Comparison of ENCODE assay signal across 1 cellular context in the genomic region with DNA sequence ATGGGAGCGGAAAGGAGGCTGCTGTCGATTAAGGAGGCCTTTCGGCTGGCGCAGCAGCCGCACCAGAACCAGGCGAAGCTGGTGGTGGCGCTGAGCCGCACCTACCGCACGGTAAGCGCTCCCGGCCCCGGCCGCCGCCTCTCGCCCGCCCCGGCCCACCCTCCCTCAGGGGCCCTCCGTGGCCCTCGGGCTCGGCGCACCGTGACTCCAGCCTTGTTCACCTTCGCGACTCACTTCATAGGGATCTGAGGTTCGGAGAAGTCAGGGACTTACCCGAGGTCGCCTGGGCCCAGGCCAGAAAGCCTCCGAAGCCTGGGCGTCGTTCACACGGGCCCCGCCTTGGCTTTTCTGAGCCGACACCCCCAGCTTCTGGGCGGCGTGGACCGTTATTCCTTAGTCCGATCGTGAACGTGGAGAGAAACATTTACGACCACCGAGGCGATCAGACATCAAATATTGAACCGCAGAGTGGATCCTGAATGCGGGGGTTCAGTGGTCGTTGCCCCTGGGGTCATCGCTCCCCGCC.
A peak's percentile ranks its signal among the peaks of the same experiment; 100 is the strongest.
TF ChIP-seq lines count a peak whose summit lies in the region.

No MANE protein-coding gene starts in this region.

TF ChIP-seq in HepG2, 621 proteins besides CTCF, POLR2A, EP300 and RAD21 (continued from another document):
- no peak for TF ChIP-seq ATF4 (CRISPR knock-in tag; IDR thresholded peaks at IDR 0.05)
- no peak for TF ChIP-seq ZFP37 (CRISPR knock-in tag; IDR thresholded peaks at IDR 0.05; ENCODE audit: borderline replicate concordance)
- TF ChIP-seq NCOA2 (CRISPR knock-in tag; IDR thresholded peaks at IDR 0.05): no peak
- TF ChIP-seq NR2F1 (CRISPR knock-in tag; IDR thresholded peaks at IDR 0.05): no peak
- 0 out of 2 replicates have a peak, but pooled peaks have one; percentile 33 for TF ChIP-seq ZNF777 (CRISPR knock-in tag; IDR thresholded peaks at IDR 0.05)
- TF ChIP-seq RNF2 (conservative IDR thresholded peaks at IDR 0.05; ENCODE audit: low read depth): no peak
- TF ChIP-seq, protein P1, sequence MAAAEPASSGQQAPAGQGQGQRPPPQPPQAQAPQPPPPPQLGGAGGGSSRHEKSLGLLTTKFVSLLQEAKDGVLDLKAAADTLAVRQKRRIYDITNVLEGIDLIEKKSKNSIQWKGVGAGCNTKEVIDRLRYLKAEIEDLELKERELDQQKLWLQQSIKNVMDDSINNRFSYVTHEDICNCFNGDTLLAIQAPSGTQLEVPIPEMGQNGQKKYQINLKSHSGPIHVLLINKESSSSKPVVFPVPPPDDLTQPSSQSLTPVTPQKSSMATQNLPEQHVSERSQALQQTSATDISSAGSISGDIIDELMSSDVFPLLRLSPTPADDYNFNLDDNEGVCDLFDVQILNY (CRISPR knock-in tag; conservative IDR thresholded peaks at IDR 0.05): no peak
- no peak for TF ChIP-seq ZNF720 (CRISPR knock-in tag; IDR thresholded peaks at IDR 0.05)
- TF ChIP-seq ZEB1 (IDR thresholded peaks at IDR 0.05; ENCODE audit: insufficient replicate concordance, low read depth): no peak
- no peak for TF ChIP-seq TMF1 (CRISPR knock-in tag; IDR thresholded peaks at IDR 0.05; ENCODE audit: low read depth)
- TF ChIP-seq ZNF263 (CRISPR knock-in tag; IDR thresholded peaks at IDR 0.05): no peak
- no peak; the same call in 1 of the 2 replicates for TF ChIP-seq KDM5B (CRISPR knock-in tag; IDR thresholded peaks at IDR 0.05; ENCODE audit: borderline replicate concordance)
- no peak for TF ChIP-seq CENPBD1 (CRISPR knock-in tag; IDR thresholded peaks at IDR 0.05; ENCODE audit: borderline replicate concordance, low read depth)
- no peak for TF ChIP-seq ATF6 (CRISPR knock-in tag; conservative IDR thresholded peaks at IDR 0.05)
- 0 out of 2 replicates have a peak, but pooled peaks have one; percentile 40 for TF ChIP-seq MTF2 (CRISPR knock-in tag; IDR thresholded peaks at IDR 0.05; ENCODE audit: borderline replicate concordance)
- TF ChIP-seq, protein P2, sequence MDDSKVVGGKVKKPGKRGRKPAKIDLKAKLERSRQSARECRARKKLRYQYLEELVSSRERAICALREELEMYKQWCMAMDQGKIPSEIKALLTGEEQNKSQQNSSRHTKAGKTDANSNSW (CRISPR knock-in tag; IDR thresholded peaks at IDR 0.05; ENCODE audit: borderline replicate concordance): no peak
- TF ChIP-seq ZNF891 (CRISPR knock-in tag; IDR thresholded peaks at IDR 0.05): no peak
- TF ChIP-seq RFX3 (CRISPR knock-in tag; IDR thresholded peaks at IDR 0.05): no peak
- no peak; the same call in 1 of the 2 replicates for TF ChIP-seq KDM5A (IDR thresholded peaks at IDR 0.05; ENCODE audit: borderline replicate concordance, low read length)
- no peak for TF ChIP-seq SALL1 (CRISPR knock-in tag; IDR thresholded peaks at IDR 0.05)
- no peak for TF ChIP-seq ZBTB1 (CRISPR knock-in tag; IDR thresholded peaks at IDR 0.05; ENCODE audit: borderline replicate concordance)
- no peak for TF ChIP-seq TRIM24 (CRISPR knock-in tag; IDR thresholded peaks at IDR 0.05)
- TF ChIP-seq THYN1 (CRISPR knock-in tag; IDR thresholded peaks at IDR 0.05; ENCODE audit: borderline replicate concordance, low read depth): no peak
- TF ChIP-seq, protein P3, sequence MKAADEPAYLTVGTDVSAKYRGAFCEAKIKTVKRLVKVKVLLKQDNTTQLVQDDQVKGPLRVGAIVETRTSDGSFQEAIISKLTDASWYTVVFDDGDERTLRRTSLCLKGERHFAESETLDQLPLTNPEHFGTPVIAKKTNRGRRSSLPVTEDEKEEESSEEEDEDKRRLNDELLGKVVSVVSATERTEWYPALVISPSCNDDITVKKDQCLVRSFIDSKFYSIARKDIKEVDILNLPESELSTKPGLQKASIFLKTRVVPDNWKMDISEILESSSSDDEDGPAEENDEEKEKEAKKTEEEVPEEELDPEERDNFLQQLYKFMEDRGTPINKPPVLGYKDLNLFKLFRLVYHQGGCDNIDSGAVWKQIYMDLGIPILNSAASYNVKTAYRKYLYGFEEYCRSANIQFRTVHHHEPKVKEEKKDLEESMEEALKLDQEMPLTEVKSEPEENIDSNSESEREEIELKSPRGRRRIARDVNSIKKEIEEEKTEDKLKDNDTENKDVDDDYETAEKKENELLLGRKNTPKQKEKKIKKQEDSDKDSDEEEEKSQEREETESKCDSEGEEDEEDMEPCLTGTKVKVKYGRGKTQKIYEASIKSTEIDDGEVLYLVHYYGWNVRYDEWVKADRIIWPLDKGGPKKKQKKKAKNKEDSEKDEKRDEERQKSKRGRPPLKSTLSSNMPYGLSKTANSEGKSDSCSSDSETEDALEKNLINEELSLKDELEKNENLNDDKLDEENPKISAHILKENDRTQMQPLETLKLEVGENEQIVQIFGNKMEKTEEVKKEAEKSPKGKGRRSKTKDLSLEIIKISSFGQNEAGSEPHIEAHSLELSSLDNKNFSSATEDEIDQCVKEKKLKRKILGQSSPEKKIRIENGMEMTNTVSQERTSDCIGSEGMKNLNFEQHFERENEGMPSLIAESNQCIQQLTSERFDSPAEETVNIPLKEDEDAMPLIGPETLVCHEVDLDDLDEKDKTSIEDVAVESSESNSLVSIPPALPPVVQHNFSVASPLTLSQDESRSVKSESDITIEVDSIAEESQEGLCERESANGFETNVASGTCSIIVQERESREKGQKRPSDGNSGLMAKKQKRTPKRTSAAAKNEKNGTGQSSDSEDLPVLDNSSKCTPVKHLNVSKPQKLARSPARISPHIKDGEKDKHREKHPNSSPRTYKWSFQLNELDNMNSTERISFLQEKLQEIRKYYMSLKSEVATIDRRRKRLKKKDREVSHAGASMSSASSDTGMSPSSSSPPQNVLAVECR (CRISPR knock-in tag; IDR thresholded peaks at IDR 0.05; ENCODE audit: borderline replicate concordance): peak; percentile 92; the same call in 1 of the 2 replicates
- no peak for TF ChIP-seq ZNF792 (CRISPR knock-in tag; IDR thresholded peaks at IDR 0.05)
- TF ChIP-seq PRMT3 (CRISPR knock-in tag; IDR thresholded peaks at IDR 0.05; ENCODE audit: borderline replicate concordance, low read depth): no peak
- peak; percentile 59; the same call in 1 of the 2 replicates for TF ChIP-seq ZNF790 (CRISPR knock-in tag; IDR thresholded peaks at IDR 0.05; ENCODE audit: borderline replicate concordance)
- TF ChIP-seq TCF7L2 (IDR thresholded peaks at IDR 0.05; ENCODE audit: low read depth, low read length): no peak
- TF ChIP-seq ZNF282 (IDR thresholded peaks at IDR 0.05; ENCODE audit: partially characterized antibody): no peak
- TF ChIP-seq ZSCAN12 (CRISPR knock-in tag; IDR thresholded peaks at IDR 0.05): no peak
- no peak for TF ChIP-seq SIX4 (CRISPR knock-in tag; IDR thresholded peaks at IDR 0.05)
- TF ChIP-seq ZNF605 (CRISPR knock-in tag; IDR thresholded peaks at IDR 0.05): no peak
- TF ChIP-seq, protein P4, sequence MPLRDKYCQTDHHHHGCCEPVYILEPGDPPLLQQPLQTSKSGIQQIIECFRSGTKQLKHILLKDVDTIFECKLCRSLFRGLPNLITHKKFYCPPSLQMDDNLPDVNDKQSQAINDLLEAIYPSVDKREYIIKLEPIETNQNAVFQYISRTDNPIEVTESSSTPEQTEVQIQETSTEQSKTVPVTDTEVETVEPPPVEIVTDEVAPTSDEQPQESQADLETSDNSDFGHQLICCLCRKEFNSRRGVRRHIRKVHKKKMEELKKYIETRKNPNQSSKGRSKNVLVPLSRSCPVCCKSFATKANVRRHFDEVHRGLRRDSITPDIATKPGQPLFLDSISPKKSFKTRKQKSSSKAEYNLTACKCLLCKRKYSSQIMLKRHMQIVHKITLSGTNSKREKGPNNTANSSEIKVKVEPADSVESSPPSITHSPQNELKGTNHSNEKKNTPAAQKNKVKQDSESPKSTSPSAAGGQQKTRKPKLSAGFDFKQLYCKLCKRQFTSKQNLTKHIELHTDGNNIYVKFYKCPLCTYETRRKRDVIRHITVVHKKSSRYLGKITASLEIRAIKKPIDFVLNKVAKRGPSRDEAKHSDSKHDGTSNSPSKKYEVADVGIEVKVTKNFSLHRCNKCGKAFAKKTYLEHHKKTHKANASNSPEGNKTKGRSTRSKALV (CRISPR knock-in tag; IDR thresholded peaks at IDR 0.05): no peak
TF ChIP-seq in HepG2: peak in this region for 25.
